Comparison of ENCODE assay signal across 21 cellular contexts in the genomic region with DNA sequence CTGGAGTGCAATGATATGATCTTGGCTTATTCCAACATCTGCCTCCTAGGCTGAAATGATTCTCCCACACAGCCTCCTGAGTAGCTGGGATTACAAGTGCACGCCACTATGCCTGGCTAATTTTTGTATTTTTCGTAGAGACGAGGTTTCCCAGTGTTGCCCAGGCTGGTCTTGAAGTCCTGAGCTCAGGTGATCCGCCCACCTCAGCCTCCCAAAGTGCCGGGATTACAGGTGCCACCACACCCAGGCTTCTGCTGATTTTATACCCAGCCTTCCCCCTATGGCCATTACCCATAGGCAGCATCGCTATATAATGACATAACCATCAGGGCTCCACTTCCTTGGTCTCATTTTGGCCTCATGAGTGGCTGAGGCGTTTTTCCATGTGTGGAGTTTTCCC. TPM values are rescaled to one million over a fixed set of nuclear protein-coding genes. Genes with fewer than 3 reads are reported as not detected.
DNase-seq lines count a peak whose midpoint lies in the region; ATAC-seq and TF ChIP-seq lines count a peak whose summit lies in the region.
"Had no signal": no experiment of that assay in that cellular context is flagged by ENCODE, and none has a peak within 500 bp of the region (broad histone marks: within the 10 kb centered on the region; RNA-seq: fewer than 3 reads in every experiment).

No MANE protein-coding gene starts in this region.

- peaks cover 5% of the 10 kb centered on the region for H3K9me3 Mint-ChIP-seq in activated naive CD8-positive, alpha-beta T cell (ENCODE audit: low read depth)
- H3K9me3 Mint-ChIP-seq in activated naive CD8-positive, alpha-beta T cell treated with anti-CD3 and anti-CD28 coated beads for 36 hours: peaks cover 5% of the 10 kb centered on the region
- no peaks in the 10 kb centered on the region for H3K9me3 Mint-ChIP-seq in activated T-helper 17 cell treated with anti-CD3 and anti-CD28 coated beads, Interleukin-2, amount 50 U/mL, for 72 hours
- H3K9me3 Mint-ChIP-seq in naive thymus-derived CD8-positive, alpha-beta T cell: peaks cover 0 to 7% (median 0%) of the 10 kb centered on the region in 9 donors

- H3K4me1 Mint-ChIP-seq in activated naive CD8-positive, alpha-beta T cell (ENCODE audit: low read depth): peaks cover 5% of the 10 kb centered on the region
- peaks cover 2% of the 10 kb centered on the region for H3K4me1 Mint-ChIP-seq in activated naive CD8-positive, alpha-beta T cell treated with anti-CD3 and anti-CD28 coated beads for 36 hours
- H3K4me1 Mint-ChIP-seq in activated T-helper 17 cell treated with anti-CD3 and anti-CD28 coated beads, Interleukin-2, amount 50 U/mL, for 72 hours: no peaks in the 10 kb centered on the region
- peaks cover 4 to 8% (median 7%) of the 10 kb centered on the region in 4 donors for H3K4me1 Mint-ChIP-seq in naive thymus-derived CD8-positive, alpha-beta T cell

- no peak for DNase-seq in activated naive CD8-positive, alpha-beta T cell treated with anti-CD3 and anti-CD28 coated beads for 36 hours
- DNase-seq in naive thymus-derived CD8-positive, alpha-beta T cell: no peak
- DNase-seq in thyroid gland: peak; percentile 37 to 41
- no peak for DNase-seq in NCI-H2107 (lab: John Stamatoyannopoulos, UW)
- no peak for DNase-seq in Kasumi-1 (lab: John Stamatoyannopoulos, UW)
- DNase-seq: CD8-positive, alpha-beta memory T cell; DND-41; MV-4-11; NCI-H1105; NCI-H1436 treated with DMSO at 0.1 percent for 48 hours; NCI-H187 treated with DMSO at 0.1 percent for 48 hours; NCI-H446; NCI-H524 treated with DMSO at 0.1 percent for 48 hours; NK-92 treated with Interleukin-12 subunit alpha and Interleukin-12 subunit beta, amount 100 ng/mL, for 24 hours; PC-3; SK-N-SH had no signal

- 76 to 87% methylated on average over 7 of the region's 7 CpGs for WGBS in thyroid gland, 2 donors

- TF ChIP-seq CTCF in thyroid gland (IDR thresholded peaks at IDR 0.05): no peak

- peaks cover 7% of the 10 kb centered on the region for H3K36me3 Mint-ChIP-seq in activated naive CD8-positive, alpha-beta T cell
- peaks cover 6% of the 10 kb centered on the region for H3K36me3 Mint-ChIP-seq in activated naive CD8-positive, alpha-beta T cell treated with anti-CD3 and anti-CD28 coated beads for 36 hours
- peaks cover 34% of the 10 kb centered on the region for H3K36me3 Mint-ChIP-seq in activated T-helper 17 cell treated with anti-CD3 and anti-CD28 coated beads, Interleukin-2, amount 50 U/mL, for 72 hours (ENCODE audit: low read depth)
- H3K36me3 Mint-ChIP-seq in naive thymus-derived CD8-positive, alpha-beta T cell: peaks cover 4 to 51% (median 4%) of the 10 kb centered on the region in 3 donors

- H3K4me3 Mint-ChIP-seq in activated naive CD8-positive, alpha-beta T cell: no peak overlapping the region
- H3K4me3 Mint-ChIP-seq in activated naive CD8-positive, alpha-beta T cell treated with anti-CD3 and anti-CD28 coated beads for 36 hours: no peak overlapping the region
- no peak overlapping the region for H3K4me3 Mint-ChIP-seq in activated T-helper 17 cell treated with anti-CD3 and anti-CD28 coated beads, Interleukin-2, amount 50 U/mL, for 72 hours
- no peak overlapping the region for H3K4me3 Mint-ChIP-seq in naive thymus-derived CD8-positive, alpha-beta T cell
- H3K4me3 Mint-ChIP-seq: CD8-positive, alpha-beta memory T cell had no signal

- H3K27me3 ChIP-seq in thyroid gland: no peaks in the 10 kb centered on the region
- H3K27me3 ChIP-seq: BLaER1 had no signal

- no peak for ATAC-seq in activated T-helper 17 cell treated with anti-CD3 and anti-CD28 coated beads, Interleukin-2, amount 50 U/mL, for 72 hours (replicated peaks)
- no peak for ATAC-seq in naive thymus-derived CD8-positive, alpha-beta T cell
- no peak for ATAC-seq in HG03108 (IDR thresholded peaks at IDR 0.05; ENCODE audit: unreplicated experiment)
- ATAC-seq: HepG2, PC-3 had no signal

- TF ChIP-seq POLR2A in thyroid gland (IDR thresholded peaks at IDR 0.05): no peak

- peak overlapping the region; percentile 61 to 80 (median 61) for H3K27ac ChIP-seq in thyroid gland
- H3K27ac ChIP-seq: BLaER1 had no signal

- no peaks in the 10 kb centered on the region for H3K9me3 ChIP-seq in thyroid gland
- H3K9me3 ChIP-seq: SK-N-SH had no signal

- peak overlapping the region; percentile 41 for H3K27ac Mint-ChIP-seq in activated naive CD8-positive, alpha-beta T cell
- H3K27ac Mint-ChIP-seq in activated naive CD8-positive, alpha-beta T cell treated with anti-CD3 and anti-CD28 coated beads for 36 hours: no peak overlapping the region
- peak overlapping the region; percentile 15 for H3K27ac Mint-ChIP-seq in activated T-helper 17 cell treated with anti-CD3 and anti-CD28 coated beads, Interleukin-2, amount 50 U/mL, for 72 hours
- H3K27ac Mint-ChIP-seq in naive thymus-derived CD8-positive, alpha-beta T cell: peak overlapping the region in 8 of 10 donors; percentile 1 to 76 (median 44)

- POLR2A ChIA-PET in naive thymus-derived CD8-positive, alpha-beta T cell (lab: Charles Lee): no interaction called here

- peaks cover 4 to 6% of the 10 kb centered on the region in 2 donors for H3K4me1 ChIP-seq in thyroid gland

- no peak overlapping the region for H3K4me3 ChIP-seq in thyroid gland (replicated peaks in 1 of 3)
- H3K4me3 ChIP-seq: BLaER1 had no signal

- intact Hi-C loops in thyroid gland (cut with DNase I): no loop called here

- H3K36me3 ChIP-seq in thyroid gland: peaks cover 0 to 9% of the 10 kb centered on the region in 2 donors

- H3K27me3 Mint-ChIP-seq in activated naive CD8-positive, alpha-beta T cell: no peaks in the 10 kb centered on the region
- no peaks in the 10 kb centered on the region for H3K27me3 Mint-ChIP-seq in activated naive CD8-positive, alpha-beta T cell treated with anti-CD3 and anti-CD28 coated beads for 36 hours
- no peaks in the 10 kb centered on the region for H3K27me3 Mint-ChIP-seq in activated T-helper 17 cell treated with anti-CD3 and anti-CD28 coated beads, Interleukin-2, amount 50 U/mL, for 72 hours
- no peaks in the 10 kb centered on the region for H3K27me3 Mint-ChIP-seq in naive thymus-derived CD8-positive, alpha-beta T cell

RNA-seq across cellular contexts. Expression of gene KLC2, which starts 49.7 kb away (rescaled TPM):
- total RNA-seq in activated naive CD8-positive, alpha-beta T cell treated with anti-CD3 and anti-CD28 coated beads for 36 hours: 10 to 100 TPM; 39.4 to 40.2 TPM
- total RNA-seq in activated T-helper 17 cell treated with anti-CD3 and anti-CD28 coated beads, Interleukin-2, amount 50 U/mL, for 72 hours: 10 to 100 TPM; 38.3 to 45.2 TPM
- total RNA-seq in naive thymus-derived CD8-positive, alpha-beta T cell: 10 to 100 TPM; 35.7 to 38.4 TPM
- polyA plus RNA-seq in naive thymus-derived CD8-positive, alpha-beta T cell: 1 to 10 TPM; 3.7 to 8.1 (median 6.1) TPM
- total RNA-seq in thyroid gland: 10 to 100 TPM; 13.0 to 26.0 (median 15.9) TPM

Comparison
In these comparisons a context has a peak if more than half of its experiments do, and no peak if none do; other contexts are left out.
1. DNase-seq: peak in thyroid gland (2 of 2); none in activated naive CD8-positive, alpha-beta T cell treated with anti-CD3 and anti-CD28 coated beads for 36 hours (single experiment), naive thymus-derived CD8-positive, alpha-beta T cell (0 of 10), NCI-H2107 (single experiment) and Kasumi-1 (0 of 2).